Comparison of ENCODE assay signal across 17 cellular contexts in the genomic region with DNA sequence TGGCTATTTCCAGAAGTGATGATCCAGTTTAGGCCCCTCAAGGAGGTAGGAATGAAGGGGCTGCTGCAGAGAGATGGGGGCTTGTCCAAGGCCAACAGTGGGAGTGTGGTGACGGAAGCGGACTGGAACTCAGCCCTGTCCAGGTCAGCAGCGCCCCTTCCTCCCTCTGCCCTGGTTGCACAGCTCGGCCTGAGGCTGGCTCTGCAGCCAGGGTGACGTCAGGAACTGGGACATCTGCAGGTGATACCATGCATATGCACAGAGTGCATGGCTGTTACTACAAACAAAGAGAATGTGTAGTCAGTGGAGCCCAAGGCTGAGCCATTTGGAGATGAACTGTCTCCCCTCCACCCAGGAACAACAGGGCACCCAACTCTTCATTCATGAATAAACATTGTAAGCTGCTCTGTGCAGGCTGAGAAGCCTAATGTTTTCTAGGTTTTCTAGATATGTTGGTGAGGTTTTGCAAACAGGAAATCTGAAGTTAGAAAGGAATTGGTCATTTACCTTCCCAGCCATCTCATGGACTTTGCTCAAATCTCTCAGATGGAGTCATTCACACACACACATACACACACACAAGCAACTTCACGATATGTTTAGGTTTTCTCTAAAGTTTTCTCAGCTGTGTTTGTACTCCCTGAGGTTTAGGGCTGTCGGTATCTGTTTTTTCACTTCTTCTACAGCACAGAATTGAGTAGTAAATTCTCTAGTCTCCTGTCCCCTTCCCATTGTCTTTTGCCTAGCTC.
DNase-seq lines count a peak whose midpoint lies in the region; ATAC-seq, FAIRE-seq and TF ChIP-seq lines count a peak whose summit lies in the region.
"Had no signal": no experiment of that assay in that cellular context is flagged by ENCODE, and none has a peak within 500 bp of the region (broad histone marks: within the 10 kb centered on the region; RNA-seq: fewer than 3 reads in every experiment).

No MANE protein-coding gene starts in this region.

- CTCF ChIA-PET in HepG2 (lab: Yijun Ruan, JAX; ENCODE audit: low intra/inter-chr PET ratio, low total read pairs), result no interaction called here
- CTCF ChIA-PET in HEK293T (lab: Yijun Ruan, JAX), result no interaction called here

- H3K9me3 ChIP-seq in HepG2 (ENCODE audit: low read length), result no peaks in the 10 kb centered on the region
- no peaks in the 10 kb centered on the region for H3K9me3 ChIP-seq in right lobe of liver
- no peaks in the 10 kb centered on the region for H3K9me3 ChIP-seq in OCI-LY1 (ENCODE audit: low read length)
- H3K9me3 ChIP-seq in stomach, result no peaks in the 10 kb centered on the region
- H3K9me3 ChIP-seq: upper lobe of right lung had no signal

- H2AFZ ChIP-seq in HepG2 (ENCODE audit: low read length) (no peak overlapping the region), OCI-LY1 (ENCODE audit: low read length) (no peak overlapping the region)

- no peak for TF ChIP-seq RAD21 in HepG2 (CRISPR knock-in tag; IDR thresholded peaks at IDR 0.05)

- peaks cover 3 to 12% of the 10 kb centered on the region in 2 experiments; a peak in 3 of 5 replicates for H3K27me3 ChIP-seq in HepG2 (ENCODE audit: control insufficient read depth in 1 of 2, insufficient read depth in 2 of 2, low read length in 2 of 2)
- H3K27me3 ChIP-seq in right lobe of liver, result no peaks in the 10 kb centered on the region
- no peaks in the 10 kb centered on the region for H3K27me3 ChIP-seq in OCI-LY1 (ENCODE audit: insufficient read depth, low read length)
- peaks cover 0 to 46% (median 9%) of the 10 kb centered on the region in 3 donors for H3K27me3 ChIP-seq in stomach

- intact Hi-C loops in HepG2 (cut with micrococcal nuclease; ENCODE audit: unreplicated experiment) (no loop called here), right lobe of liver (cut with DNase I) (no loop called here), stomach (cut with DNase I; ENCODE audit: low total_unique reads) (no loop called here)

- H3F3A ChIP-seq in OCI-LY1 (ENCODE audit: insufficient read depth, low read length), result no peaks in the 10 kb centered on the region

- no peaks in the 10 kb centered on the region for H3K4me1 ChIP-seq in HepG2 (ENCODE audit: insufficient read depth, low read length)
- H3K4me1 ChIP-seq in right lobe of liver, result no peaks in the 10 kb centered on the region
- peaks cover 59% of the 10 kb centered on the region for H3K4me1 ChIP-seq in OCI-LY1 (ENCODE audit: insufficient read depth, low read length, severe bottlenecking)
- no peaks in the 10 kb centered on the region for H3K4me1 ChIP-seq in stomach
- H3K4me1 ChIP-seq: upper lobe of right lung had no signal

- H3K36me3 ChIP-seq in HepG2 (replicated peaks in 1 of 2; ENCODE audit: control insufficient read depth in 1 of 2, insufficient read depth in 2 of 2, low read length in 2 of 2), result no peaks in the 10 kb centered on the region
- no peaks in the 10 kb centered on the region for H3K36me3 ChIP-seq in right lobe of liver
- no peaks in the 10 kb centered on the region for H3K36me3 ChIP-seq in OCI-LY1 (ENCODE audit: insufficient read depth, low read length)
- no peaks in the 10 kb centered on the region for H3K36me3 ChIP-seq in stomach
- H3K36me3 ChIP-seq: upper lobe of right lung had no signal

- H3K4me3 ChIP-seq in HepG2 (replicated peaks in 1 of 3; ENCODE audit: insufficient read depth in 1 of 3, low read depth in 2 of 3, low read length in 3 of 3) (no peak overlapping the region), right lobe of liver (no peak overlapping the region), OCI-LY1 (ENCODE audit: low read depth, low read length, poor library complexity, severe bottlenecking) (peak overlapping the region; percentile 32), stomach (no peak overlapping the region)
- H3K4me3 ChIP-seq: lung, upper lobe of right lung had no signal

- H3K9ac ChIP-seq in HepG2 (ENCODE audit: insufficient read depth, low read depth, low read length) (no peak overlapping the region), OCI-LY1 (ENCODE audit: low read length) (peak overlapping the region; percentile 61)

- H3K27ac ChIP-seq in HepG2 (ENCODE audit: extremely low read length, insufficient read depth, low read length), result no peak overlapping the region
- no peak overlapping the region for H3K27ac ChIP-seq in right lobe of liver
- H3K27ac ChIP-seq in OCI-LY1 (ENCODE audit: low read depth, low read length, poor library complexity, severe bottlenecking), result peak overlapping the region; percentile 98
- peak overlapping the region in 1 of 5 donors; percentile 20 for H3K27ac ChIP-seq in stomach
- H3K27ac ChIP-seq: HL-60, upper lobe of right lung had no signal

- TF ChIP-seq EP300 in HepG2 (IDR thresholded peaks at IDR 0.05; ENCODE audit: low read depth in 2 of 2, low read length in 2 of 2) (no peak), HepG2 (CRISPR knock-in tag; IDR thresholded peaks at IDR 0.05; ENCODE audit: borderline replicate concordance) (no peak), stomach (IDR thresholded peaks at IDR 0.05) (no peak)

- TF ChIP-seq POLR2A in HepG2 (IDR thresholded peaks at IDR 0.05; ENCODE audit: insufficient read depth in 1 of 2, low read depth in 2 of 2, low read length in 2 of 2) (no peak), right lobe of liver (IDR thresholded peaks at IDR 0.05) (no peak), stomach (IDR thresholded peaks at IDR 0.05) (no peak)

- 51% methylated on average over 4 of the region's 7 CpGs for WGBS in HepG2 (ENCODE audit: low lambda C conversion rate)
- WGBS in right lobe of liver (ENCODE audit: insufficient coverage, low coverage, low lambda C conversion rate, missing lambda C conversion rate), result 48% methylated on average over 2 of the region's 7 CpGs
- 52 to 66% (median 60%) methylated on average over 7 of the region's 7 CpGs for WGBS in stomach, 5 donors

- no TSS peak for BruUV-seq in HepG2 (replicated peaks; lab: Mats Ljungman, UMichigan)

- no peak for FAIRE-seq in HepG2 (lab: Jason Lieb, UNC)

- H3K4me2 ChIP-seq in HepG2 (ENCODE audit: low read depth, low read length), result no peak overlapping the region
- peak overlapping the region; percentile 64 for H3K4me2 ChIP-seq in OCI-LY1 (ENCODE audit: low read length)

- no peak for ATAC-seq in HepG2
- no peak for ATAC-seq in right lobe of liver
- peak; percentile 12 for ATAC-seq in HG02623 (IDR thresholded peaks at IDR 0.05; ENCODE audit: unreplicated experiment)
- ATAC-seq in HG03039 (IDR thresholded peaks at IDR 0.05; ENCODE audit: unreplicated experiment), result no peak
- ATAC-seq: upper lobe of right lung had no signal

- no peaks in the 10 kb centered on the region for H3K9me2 ChIP-seq in OCI-LY1 (ENCODE audit: low read depth, low read length)

- TF ChIP-seq CTCF in HepG2 (CRISPR knock-in tag; IDR thresholded peaks at IDR 0.05) (no peak), right lobe of liver (IDR thresholded peaks at IDR 0.05) (no peak), OCI-LY1 (IDR thresholded peaks at IDR 0.05; ENCODE audit: low read length) (peak; percentile 51), stomach (IDR thresholded peaks at IDR 0.05) (no peak)

- POLR2A ChIA-PET in HepG2 (lab: Yijun Ruan, JAX), result no interaction called here
- POLR2A ChIA-PET in HEK293T (lab: Yijun Ruan, JAX), result no interaction called here

- DNase-seq in HepG2 (ENCODE audit: low spot score) (no peak), right lobe of liver (no peak), NCI-H510A (lab: John Stamatoyannopoulos, UW) (no peak), stomach (no peak), HEK293T (ENCODE audit: extremely low spot score) (no peak)
- DNase-seq: activated CD4-positive, alpha-beta T cell treated with anti-CD3 and anti-CD28 coated beads for 1 hour; CD4-positive, alpha-beta T cell; effector memory CD8-positive, alpha-beta T cell; NCI-H1436 treated with DMSO at 0.1 percent for 48 hours; NCI-H524 treated with DMSO at 0.1 percent for 48 hours; stimulated activated CD4-positive, alpha-beta T cell treated with anti-CD3 and anti-CD28 coated beads, Interleukin-4, amount 100 ng/mL, for 4 hours; upper lobe of right lung had no signal

- H4K20me1 ChIP-seq in HepG2 (ENCODE audit: insufficient read depth, low read length) (no peaks in the 10 kb centered on the region), OCI-LY1 (ENCODE audit: insufficient read depth, low read length) (no peaks in the 10 kb centered on the region)

- H3K79me2 ChIP-seq in HepG2 (ENCODE audit: insufficient read depth, low read length), result no peaks in the 10 kb centered on the region
- H3K79me2 ChIP-seq in OCI-LY1 (ENCODE audit: insufficient read depth, low read length), result no peaks in the 10 kb centered on the region

- in situ Hi-C loops in HepG2 (cut with HindIII; ENCODE audit: extremely low pct_ligation_motif_present, low pct_unique_long_range_greater_than_20kb), result no loop called here

TF ChIP-seq in HepG2, 621 proteins besides CTCF, POLR2A, EP300 and RAD21:
- no peak for TF ChIP-seq DNMT3B (CRISPR knock-in tag; conservative IDR thresholded peaks at IDR 0.05)
- TF ChIP-seq ZNF136 (CRISPR knock-in tag; IDR thresholded peaks at IDR 0.05; ENCODE audit: low read depth), result no peak
- no peak for TF ChIP-seq ZNF232 (CRISPR knock-in tag; IDR thresholded peaks at IDR 0.05; ENCODE audit: borderline replicate concordance)
- TF ChIP-seq ARNT2 (CRISPR knock-in tag; IDR thresholded peaks at IDR 0.05; ENCODE audit: low read depth), result no peak
- TF ChIP-seq ZFAT (CRISPR knock-in tag; conservative IDR thresholded peaks at IDR 0.05), result no peak
- TF ChIP-seq CREB1 (IDR thresholded peaks at IDR 0.05), result peak; percentile 76
- no peak for TF ChIP-seq CREB1 (CRISPR knock-in tag; IDR thresholded peaks at IDR 0.05)

TF ChIP-seq in HEK293T, 16 proteins besides CTCF, POLR2A, EP300 and RAD21:
- TF ChIP-seq L3MBTL2 (conservative IDR thresholded peaks at IDR 0.05) (no peak), PKNOX1 (IDR thresholded peaks at IDR 0.05) (no peak), TARDBP (IDR thresholded peaks at IDR 0.05) (no peak), SP1 (IDR thresholded peaks at IDR 0.05) (no peak), FOXM1 (IDR thresholded peaks at IDR 0.05; ENCODE audit: borderline replicate concordance) (no peak), SUZ12 (IDR thresholded peaks at IDR 0.05) (no peak), ELF4 (IDR thresholded peaks at IDR 0.05) (no peak), BHLHE40 (IDR thresholded peaks at IDR 0.05; ENCODE audit: borderline replicate concordance) (no peak), FOXA1 (IDR thresholded peaks at IDR 0.05) (no peak)
